Comparison of ENCODE assay signal across 20 cellular contexts in the genomic region with DNA sequence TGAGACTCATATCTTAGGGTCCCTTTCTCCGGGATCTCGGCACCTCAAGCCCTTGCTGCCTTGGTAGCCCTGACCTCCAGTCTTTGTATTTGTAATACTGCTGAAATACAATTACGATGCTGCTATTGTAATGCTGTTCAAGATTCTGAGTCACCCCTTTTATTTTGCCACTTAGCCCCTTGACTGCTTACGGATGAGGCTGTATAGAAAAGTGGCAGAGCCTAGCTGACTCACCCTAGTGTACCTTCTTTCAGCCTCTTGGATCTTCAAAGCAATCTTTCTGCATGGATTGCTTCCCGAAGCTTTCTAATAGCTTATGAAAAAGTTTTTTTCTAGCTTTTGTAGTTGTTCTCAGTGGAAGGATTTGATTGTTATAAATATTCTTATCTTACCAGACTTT.
"Had no signal": no experiment of that assay in that cellular context is flagged by ENCODE, and none has a peak within 500 bp of the region (broad histone marks: within the 10 kb centered on the region; RNA-seq: fewer than 3 reads in every experiment).

No MANE protein-coding gene starts in this region.

- ATAC-seq: activated CD8-positive, alpha-beta T cell treated with anti-CD3 and anti-CD28 coated beads, Interleukin-2, amount 10 ng/mL, durations not matched to agents 7 days and 5 days; activated naive CD4-positive, alpha-beta T cell treated with anti-CD3 and anti-CD28 coated beads, Interleukin-2, amount 50 U/mL, for 72 hours; gastroesophageal sphincter; heart right ventricle; left lobe of liver; lower lobe of right lung had no signal

- DNase-seq: activated CD4-positive, alpha-beta T cell treated with anti-CD3 and anti-CD28 coated beads, Interleukin-2, amount 50 U/mL, for 1 hour; activated CD4-positive, CD25-positive, alpha-beta regulatory T cell treated with anti-CD3 and anti-CD28 coated beads, Interleukin-2, amount 50 U/mL, for 72 hours; activated CD8-positive, alpha-beta T cell treated with anti-CD3 and anti-CD28 coated beads, Interleukin-2, amount 10 ng/mL, durations not matched to agents 7 days and 5 days; adrenal gland; cerebellar nuclear complex; heart right ventricle; kidney; lower lobe of right lung; naive B cell; retina; stimulated activated CD4-positive, alpha-beta T cell treated with anti-CD3 and anti-CD28 coated beads, Interleukin-4, amount 100 ng/mL, for 24 hours; stimulated activated naive CD4-positive, alpha-beta T cell treated with Interleukin-2 at 50 U/mL for 16 hours had no signal

- H3K4me3 ChIP-seq: adrenal gland, ascending aorta, coronary artery, esophagus muscularis mucosa, gastroesophageal sphincter, heart right ventricle, lower lobe of right lung, thoracic aorta, vagina had no signal
